In genomic region chr6:167111597-167111996, GRCh38 we compare ENCODE assay signal across 27 cellular contexts. TPM values are rescaled to one million over a fixed set of nuclear protein-coding genes. Genes with fewer than 3 reads are reported as not detected.
DNase-seq lines count a peak whose midpoint lies in the region; ATAC-seq and TF ChIP-seq lines count a peak whose summit lies in the region.
"Had no signal": no experiment of that assay in that cellular context is flagged by ENCODE, and none has a peak within 500 bp of the region (broad histone marks: within the 10 kb centered on the region; RNA-seq: fewer than 3 reads in every experiment).

No MANE protein-coding gene starts in this region.

- no peaks in the 10 kb centered on the region for H3K9me3 Mint-ChIP-seq in activated T-cell treated with anti-CD3 and anti-CD28 coated beads, Interleukin-2, amount 50 U/mL, for 72 hours
- no peaks in the 10 kb centered on the region for H3K9me3 Mint-ChIP-seq in stimulated activated effector memory CD8-positive, alpha-beta T cell treated with anti-CD3 and anti-CD28 coated beads, Interleukin-12 subunit alpha, Interleukin-12 subunit beta, amount 100 ng/mL, for 72 hours

- peak overlapping the region; percentile 74 for H3K27ac Mint-ChIP-seq in activated T-cell treated with anti-CD3 and anti-CD28 coated beads, Interleukin-2, amount 50 U/mL, for 72 hours
- H3K27ac Mint-ChIP-seq in stimulated activated effector memory CD8-positive, alpha-beta T cell treated with anti-CD3 and anti-CD28 coated beads, Interleukin-12 subunit alpha, Interleukin-12 subunit beta, amount 100 ng/mL, for 72 hours, result peak overlapping the region; percentile 95

- ATAC-seq in activated T-cell treated with anti-CD3 and anti-CD28 coated beads, Interleukin-2, amount 50 U/mL, for 72 hours (replicated peaks in 1 of 2), result peak in 1 of 2 donors; percentile 18
- ATAC-seq in stimulated activated effector memory CD8-positive, alpha-beta T cell treated with anti-CD3 and anti-CD28 coated beads, Interleukin-12 subunit alpha, Interleukin-12 subunit beta, amount 100 ng/mL, for 72 hours, result peak; percentile 22
- ATAC-seq: gastroesophageal sphincter, lower lobe of right lung had no signal

- H3K4me1 Mint-ChIP-seq in activated T-cell treated with anti-CD3 and anti-CD28 coated beads, Interleukin-2, amount 50 U/mL, for 72 hours (ENCODE audit: low read depth), result peaks cover 32% of the 10 kb centered on the region
- peaks cover 79% of the 10 kb centered on the region for H3K4me1 Mint-ChIP-seq in stimulated activated effector memory CD8-positive, alpha-beta T cell treated with anti-CD3 and anti-CD28 coated beads, Interleukin-12 subunit alpha, Interleukin-12 subunit beta, amount 100 ng/mL, for 72 hours
- H3K4me1 Mint-ChIP-seq: CD14-positive monocyte had no signal

- peak overlapping the region; percentile 71 to 73 for H3K4me3 Mint-ChIP-seq in activated T-cell treated with anti-CD3 and anti-CD28 coated beads, Interleukin-2, amount 50 U/mL, for 72 hours
- H3K4me3 Mint-ChIP-seq in stimulated activated effector memory CD8-positive, alpha-beta T cell treated with anti-CD3 and anti-CD28 coated beads, Interleukin-12 subunit alpha, Interleukin-12 subunit beta, amount 100 ng/mL, for 72 hours, result peak overlapping the region; percentile 87
- H3K4me3 Mint-ChIP-seq: CD14-positive monocyte had no signal

- peaks cover 22% of the 10 kb centered on the region for H3K27me3 Mint-ChIP-seq in activated T-cell treated with anti-CD3 and anti-CD28 coated beads, Interleukin-2, amount 50 U/mL, for 72 hours (ENCODE audit: low read depth)

- DNase-seq in activated effector memory CD4-positive, alpha-beta T cell treated with anti-CD3 and anti-CD28 coated beads, Interleukin-2, amount 50 U/mL, for 16 hours, result peak; percentile 66
- DNase-seq in activated effector memory CD4-positive, alpha-beta T cell treated with Interleukin-2 at 50 U/mL for 16 hours, result no peak
- DNase-seq in activated T-cell treated with anti-CD3 and anti-CD28 coated beads, Interleukin-2, amount 50 U/mL, for 72 hours, result no peak
- DNase-seq in stimulated activated effector memory CD8-positive, alpha-beta T cell treated with anti-CD3 and anti-CD28 coated beads, Interleukin-12 subunit alpha, Interleukin-12 subunit beta, amount 100 ng/mL, for 72 hours (ENCODE audit: low spot score in 2 of 2), result no peak
- DNase-seq in effector CD8-positive, alpha-beta T cell (lab: John Stamatoyannopoulos, UW), result no peak
- DNase-seq in DMS 273 treated with DMSO at 0.1 percent for 48 hours (lab: John Stamatoyannopoulos, UW) (no peak), GDM1 (lab: John Stamatoyannopoulos, UW) (no peak)
- DNase-seq: activated gamma-delta T cell treated with Interleukin-2 at 50 U/mL for 16 hours; cerebellar nuclear complex; HCEC 1CT; islet precursor cell; lower lobe of right lung; NCI-H1105 treated with DMSO at 0.1 percent for 48 hours; NCI-H2081; stimulated activated CD8-positive, alpha-beta memory T cell treated with anti-CD3 and anti-CD28 coated beads, Interleukin-4, amount 100 ng/mL, for 48 hours had no signal

- TF ChIP-seq POLR2A in GM15510 (IDR thresholded peaks at IDR 0.05; ENCODE audit: borderline replicate concordance, extremely low read depth, insufficient read length), result peak; percentile 26

- H3K36me3 Mint-ChIP-seq in activated T-cell treated with anti-CD3 and anti-CD28 coated beads, Interleukin-2, amount 50 U/mL, for 72 hours (ENCODE audit: insufficient read depth in 2 of 2), result no peaks in the 10 kb centered on the region
- H3K36me3 Mint-ChIP-seq in stimulated activated effector memory CD8-positive, alpha-beta T cell treated with anti-CD3 and anti-CD28 coated beads, Interleukin-12 subunit alpha, Interleukin-12 subunit beta, amount 100 ng/mL, for 72 hours, result peaks cover 48% of the 10 kb centered on the region
- H3K36me3 Mint-ChIP-seq: CD14-positive monocyte had no signal

RNA-seq across cellular contexts. Expression of gene CCR6, which starts 11.3 kb away (rescaled TPM):
- total RNA-seq in activated T-cell treated with anti-CD3 and anti-CD28 coated beads, Interleukin-2, amount 50 U/mL, for 72 hours, result 1 to 10 TPM; 1.2 to 7.8 TPM
- total RNA-seq: ascending aorta; esophagus muscularis mucosa; gastroesophageal sphincter; myocyte; osteocyte; SK-MEL-5; T-helper 2 cell treated with Interferon-gamma antibody and Interleukin-4, amounts not matched to agents 100 ng/mL and 5 ng/mL, for 36 hours; thoracic aorta had no signal

RNA-seq across cellular contexts. Expression of gene GPR31, which starts 46.2 kb away (rescaled TPM):
- total RNA-seq in activated T-cell treated with anti-CD3 and anti-CD28 coated beads, Interleukin-2, amount 50 U/mL, for 72 hours, result not detected
- total RNA-seq: activated CD8-positive, alpha-beta memory T cell treated with anti-CD3 and anti-CD28 coated beads for 36 hours; ascending aorta; esophagus muscularis mucosa; gastroesophageal sphincter; lower lobe of right lung; myocyte; osteocyte; right atrium auricular region; SK-MEL-5; T-helper 2 cell treated with Interferon-gamma antibody and Interleukin-4, amounts not matched to agents 100 ng/mL and 5 ng/mL, for 36 hours; thoracic aorta had no signal
